1 cellular context compared by ENCODE assay signal in genomic region chr4:41122775-41123174, GRCh38.
TF ChIP-seq lines count a peak whose summit lies in the region.

No MANE protein-coding gene starts in this region.

TF ChIP-seq in WTC11, 78 proteins besides CTCF, POLR2A, EP300 and RAD21 (continued from another document):
- no peak for TF ChIP-seq ZNF532 (CRISPR knock-in tag; IDR thresholded peaks at IDR 0.05; ENCODE audit: borderline replicate concordance)
